In the genomic region with DNA sequence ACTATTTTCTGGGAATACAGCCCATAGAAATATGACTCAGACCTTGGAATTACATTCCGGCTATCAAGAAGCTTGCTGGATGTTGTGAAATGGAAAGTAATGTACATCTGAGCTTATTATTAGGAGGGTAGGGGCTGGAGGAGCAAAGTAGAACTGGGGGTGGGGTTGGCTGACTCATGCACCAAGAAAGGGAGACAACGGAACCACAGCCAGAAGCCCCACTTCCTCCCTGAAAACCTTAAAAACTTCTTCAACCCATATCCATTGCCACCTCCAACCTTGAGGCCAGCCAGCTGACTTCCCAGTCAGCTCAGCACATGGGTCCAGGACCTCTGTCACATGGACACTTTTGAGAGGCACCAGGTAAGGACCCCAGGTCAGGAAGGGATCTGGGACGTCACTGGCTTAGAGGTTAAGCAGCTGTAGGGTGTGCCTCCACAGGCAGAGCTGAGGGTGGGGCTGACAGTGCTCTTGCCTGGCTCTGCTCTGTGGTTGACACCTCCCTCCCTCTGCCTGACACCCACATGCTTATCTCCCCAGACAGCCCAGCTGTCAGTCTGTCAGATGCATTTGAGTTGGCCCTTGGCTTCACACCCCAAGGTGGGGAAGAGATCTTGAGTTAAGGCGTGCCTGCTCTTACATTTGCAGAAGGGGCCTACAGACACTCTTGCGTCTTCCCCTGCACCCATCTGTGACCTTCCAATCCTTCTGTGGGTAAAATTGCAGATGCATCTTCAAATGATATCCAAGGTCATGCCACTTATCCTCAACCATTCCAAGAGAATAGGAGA, we compare ENCODE assay signal across 7 cellular contexts. TPM values are rescaled to one million over a fixed set of nuclear protein-coding genes. Genes with fewer than 3 reads are reported as not detected.
DNase-seq lines count a peak whose midpoint lies in the region; ATAC-seq, FAIRE-seq and TF ChIP-seq lines count a peak whose summit lies in the region.

No MANE protein-coding gene starts in this region.

- H3K27ac Mint-ChIP-seq in activated B cell treated with CpG ODN at 0.5 μM for 24 hours = peak overlapping the region; percentile 86
- peak overlapping the region; percentile 99 for H3K27ac Mint-ChIP-seq in chondrocyte (ENCODE audit: unreplicated experiment)

- no peaks in the 10 kb centered on the region for H3K4me1 ChIP-seq in pancreas
- H3K4me1 ChIP-seq in BE2C = no peaks in the 10 kb centered on the region

- POLR2A ChIA-PET in activated B cell treated with CpG ODN at 0.5 μM for 24 hours (lab: Charles Lee) = interaction anchor here (0.6 to 1.4 kb wide), 5 partner anchors 24 to 94 kb away, joined by 3 to 6 read pairs (median 4); a partner anchor contains a TSS

- H3K4me1 Mint-ChIP-seq in activated B cell treated with CpG ODN at 0.5 μM for 24 hours (peaks cover 46% of the 10 kb centered on the region), chondrocyte (ENCODE audit: low read depth) (peaks cover 31% of the 10 kb centered on the region)

- TF ChIP-seq CTCF in activated B cell treated with CpG ODN at 0.5 μM for 24 hours (IDR thresholded peaks at IDR 0.05) (no peak), chondrocyte (IDR thresholded peaks at IDR 0.05) (no peak), pancreas (IDR thresholded peaks at IDR 0.05) (no peak), BE2C (IDR thresholded peaks at IDR 0.05; ENCODE audit: low read depth, low read length) (no peak)

- H3K4me3 ChIP-seq in pancreas (no peak overlapping the region), BE2C (ENCODE audit: low read depth, low read length) (no peak overlapping the region)

- CTCF ChIA-PET in activated B cell treated with CpG ODN at 0.5 μM for 24 hours (lab: Charles Lee) = interaction anchor here (0.9 to 2.3 kb wide), 5 partner anchors 14 to 39 kb away, joined by 3 to 9 read pairs (median 6); no protein-coding TSS in a partner anchor

- no peak for FAIRE-seq in pancreas (lab: Jason Lieb, UNC)

- H3K27me3 Mint-ChIP-seq in activated B cell treated with CpG ODN at 0.5 μM for 24 hours (no peaks in the 10 kb centered on the region), chondrocyte (ENCODE audit: low read depth) (no peaks in the 10 kb centered on the region)

- no peaks in the 10 kb centered on the region for H3K9me3 ChIP-seq in pancreas
- H3K9me3 ChIP-seq in BE2C = no peaks in the 10 kb centered on the region

- H3K9me3 Mint-ChIP-seq in activated B cell treated with CpG ODN at 0.5 μM for 24 hours (no peaks in the 10 kb centered on the region), chondrocyte (ENCODE audit: low read depth) (peaks cover 3% of the 10 kb centered on the region)

- no peak overlapping the region for H3K27ac ChIP-seq in pancreas

- WGBS in pancreas, 2 donors = 59 to 62% methylated on average over 5 of the region's 5 CpGs

- DNase-seq in HS-5 (ENCODE audit: low read depth) (peak; percentile 95), activated B cell treated with CpG ODN at 0.5 μM for 24 hours (peak; percentile 36), chondrocyte (ENCODE audit: low spot score) (no peak), pancreas (no peak), BE2C (no peak), NCI-H2107 treated with DMSO at 0.1 percent for 48 hours (lab: John Stamatoyannopoulos, UW; ENCODE audit: unreplicated experiment) (no peak)

- ATAC-seq in GM19324 (IDR thresholded peaks at IDR 0.05; ENCODE audit: low FRiP score, unreplicated experiment) = peak; percentile 94
- peak; percentile 96 for ATAC-seq in activated B cell treated with CpG ODN at 0.5 μM for 24 hours (ENCODE audit: low read depth)
- ATAC-seq in pancreas = peak in 3 of 4 donors; percentile 53 to 73 (median 71)

- H3K4me3 Mint-ChIP-seq in activated B cell treated with CpG ODN at 0.5 μM for 24 hours = peak overlapping the region; percentile 35
- no peak overlapping the region for H3K4me3 Mint-ChIP-seq in chondrocyte (ENCODE audit: unreplicated experiment)

- no peaks in the 10 kb centered on the region for H3K36me3 Mint-ChIP-seq in activated B cell treated with CpG ODN at 0.5 μM for 24 hours (ENCODE audit: low read depth)
- H3K36me3 Mint-ChIP-seq in chondrocyte (ENCODE audit: low read depth) = no peaks in the 10 kb centered on the region

- H3K27me3 ChIP-seq in pancreas (no peaks in the 10 kb centered on the region), BE2C (no peaks in the 10 kb centered on the region)

- H3K36me3 ChIP-seq in pancreas = no peaks in the 10 kb centered on the region
- no peaks in the 10 kb centered on the region for H3K36me3 ChIP-seq in BE2C

- intact Hi-C loops in activated B cell treated with CpG ODN at 0.5 μM for 24 hours (cut with micrococcal nuclease) = no loop called here
- intact Hi-C loops in pancreas (cut with DNase I) = no loop called here

RNA-seq across cellular contexts. Expression of a gene that starts 5.7 kb away (rescaled TPM):
- total RNA-seq in activated B cell treated with CpG ODN at 0.5 μM for 24 hours (not detected in 2 replicates), chondrocyte (not detected in 3 replicates), pancreas (under 1 TPM in 3 of 6 donors, not detected in 3; 0.12 to 0.47 (median 0.14) TPM)
- under 1 TPM in 1 of 2 donors, not detected in 1; 0.40 TPM for polyA plus RNA-seq in pancreas
- polyA plus RNA-seq in BE2C (2012; ENCODE audit: insufficient read depth, insufficient read length, low read depth) = not detected

RNA-seq across cellular contexts. Expression of a gene that starts 24.4 kb away (rescaled TPM):
- total RNA-seq in activated B cell treated with CpG ODN at 0.5 μM for 24 hours = 0.27 and 0.86 TPM in 2 replicates
- not detected in 3 replicates for total RNA-seq in chondrocyte
- total RNA-seq in pancreas = 1 to 10 TPM in 1 of 6 donors, under 1 TPM in 5; 0.12 to 1.3 (median 0.38) TPM
- 1 to 10 TPM in 1 of 2 donors, under 1 TPM in 1; 0.73 to 2.0 TPM for polyA plus RNA-seq in pancreas
- polyA plus RNA-seq in BE2C (2012; ENCODE audit: insufficient read depth, insufficient read length, low read depth) = not detected

RNA-seq across cellular contexts. Expression of a gene that starts 32.3 kb away (rescaled TPM):
- total RNA-seq in activated B cell treated with CpG ODN at 0.5 μM for 24 hours (not detected in 2 replicates), chondrocyte (not detected in 3 replicates), pancreas (1 to 10 TPM in 1 of 6 donors, not detected in 5; 1.2 TPM)
- not detected for polyA plus RNA-seq in pancreas
- 0.11 TPM for polyA plus RNA-seq in BE2C (2012; ENCODE audit: insufficient read depth, insufficient read length, low read depth)

RNA-seq across cellular contexts. Expression of a gene that starts 53.8 kb away (rescaled TPM):
- total RNA-seq in activated B cell treated with CpG ODN at 0.5 μM for 24 hours (53.0 and 65.0 TPM in 2 replicates), chondrocyte (67.1 to 89.2 TPM (median 78.3 TPM) in 3 replicates), pancreas (10 to 100 TPM; 15.0 to 24.5 (median 19.8) TPM)
- 10 to 100 TPM; 19.2 to 19.9 TPM for polyA plus RNA-seq in pancreas
- polyA plus RNA-seq in BE2C (2012; ENCODE audit: insufficient read depth, insufficient read length, low read depth) = 19.0 TPM

Comparison
In these comparisons a context has a peak if more than half of its experiments do, and no peak if none do; other contexts are left out.
1. DNase-seq: peak in HS-5 (single experiment) and activated B cell treated with CpG ODN at 0.5 μM for 24 hours (single experiment); none in chondrocyte (single experiment), pancreas (0 of 6), BE2C (single experiment) and NCI-H2107 treated with DMSO at 0.1 percent for 48 hours (single experiment).
2. Peak in every context shown above with its lines, with median percentiles within 50 percentile points of each other: ATAC-seq.